In the genomic region with DNA sequence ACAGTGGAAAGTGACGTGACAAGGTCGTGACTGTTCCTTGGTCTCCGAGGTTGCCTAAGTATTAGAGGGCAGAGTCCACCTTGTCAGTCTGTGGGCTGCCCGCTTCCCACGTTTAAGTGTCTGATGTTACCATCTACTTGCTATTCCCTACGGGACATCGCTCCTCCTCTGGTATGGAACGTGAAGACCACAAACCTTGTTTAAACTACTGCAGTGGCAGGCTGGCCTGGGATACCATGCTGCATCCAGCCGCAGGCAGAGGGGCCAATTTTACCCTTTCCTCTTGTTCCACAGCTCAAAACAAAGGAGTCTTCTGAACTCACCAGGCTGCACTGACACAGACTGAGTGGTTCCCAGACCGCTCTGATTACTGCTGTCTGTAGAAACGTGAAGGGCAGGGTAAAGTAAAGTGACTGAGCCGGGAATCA, we compare ENCODE assay signal across 20 cellular contexts.
DNase-seq lines count a peak whose midpoint lies in the region; ATAC-seq, FAIRE-seq and TF ChIP-seq lines count a peak whose summit lies in the region.
"Had no signal": no experiment of that assay in that cellular context is flagged by ENCODE, and none has a peak within 500 bp of the region (broad histone marks: within the 10 kb centered on the region; RNA-seq: fewer than 3 reads in every experiment).

No MANE protein-coding gene starts in this region.

- BruUV-seq in HepG2 (replicated peaks; lab: Mats Ljungman, UMichigan), result no TSS peak

- no peak overlapping the region for H3K4me3 Mint-ChIP-seq in progenitor cell of endocrine pancreas (ENCODE audit: low read depth)
- H3K4me3 Mint-ChIP-seq: CD14-positive monocyte; stimulated activated memory B cell treated with anti-CD40 and anti-IgM and Interleukin-4, amounts not matched to agents 10 μg/mL and 1 μg/mL and 100 μg/mL, for 72 hours had no signal

- H3K9me3 ChIP-seq in body of pancreas (no peaks in the 10 kb centered on the region), HepG2 (ENCODE audit: low read length) (no peaks in the 10 kb centered on the region)
- H3K9me3 ChIP-seq: adrenal gland had no signal

- 52 to 57% methylated on average over 12 of the region's 12 CpGs for WGBS in body of pancreas, 2 donors
- 85% methylated on average over 12 of the region's 12 CpGs for WGBS in HepG2 (ENCODE audit: low lambda C conversion rate)

- peaks cover 16% of the 10 kb centered on the region for H3K4me1 Mint-ChIP-seq in progenitor cell of endocrine pancreas (ENCODE audit: low read depth)
- H3K4me1 Mint-ChIP-seq: CD14-positive monocyte; stimulated activated memory B cell treated with anti-CD40 and anti-IgM and Interleukin-4, amounts not matched to agents 10 μg/mL and 1 μg/mL and 100 μg/mL, for 72 hours had no signal

- POLR2A ChIA-PET in HEK293T (lab: Yijun Ruan, JAX) (interaction anchor here (0.9 kb wide), 1 partner anchor 10 kb away, joined by 3 read pairs; no protein-coding TSS in a partner anchor), HepG2 (lab: Yijun Ruan, JAX) (no interaction called here)

- H3K27me3 ChIP-seq in body of pancreas, result no peaks in the 10 kb centered on the region
- H3K27me3 ChIP-seq in HepG2 (ENCODE audit: control insufficient read depth in 1 of 2, insufficient read depth in 2 of 2, low read length in 2 of 2), result no peaks in the 10 kb centered on the region
- H3K27me3 ChIP-seq: adrenal gland had no signal

- no peak for TF ChIP-seq RAD21 in HepG2 (CRISPR knock-in tag; IDR thresholded peaks at IDR 0.05)

- FAIRE-seq in HepG2 (lab: Jason Lieb, UNC), result no peak

- no peak overlapping the region for H3K4me3 ChIP-seq in body of pancreas
- no peak overlapping the region for H3K4me3 ChIP-seq in HepG2 (replicated peaks in 1 of 3; ENCODE audit: insufficient read depth in 1 of 3, low read depth in 2 of 3, low read length in 3 of 3)
- H3K4me3 ChIP-seq: adrenal gland had no signal

- H3K27ac ChIP-seq in body of pancreas (peak overlapping the region in 2 of 4 donors; percentile 29 to 40), HepG2 (ENCODE audit: extremely low read length, insufficient read depth, low read length) (no peak overlapping the region)
- H3K27ac ChIP-seq: adrenal gland had no signal

- no peaks in the 10 kb centered on the region for H3K27me3 Mint-ChIP-seq in progenitor cell of endocrine pancreas
- H3K27me3 Mint-ChIP-seq: stimulated activated memory B cell treated with anti-CD40 and anti-IgM and Interleukin-4, amounts not matched to agents 10 μg/mL and 1 μg/mL and 100 μg/mL, for 72 hours had no signal

- no peaks in the 10 kb centered on the region for H3K9me3 Mint-ChIP-seq in progenitor cell of endocrine pancreas (ENCODE audit: low read depth)
- H3K9me3 Mint-ChIP-seq: stimulated activated memory B cell treated with anti-CD40 and anti-IgM and Interleukin-4, amounts not matched to agents 10 μg/mL and 1 μg/mL and 100 μg/mL, for 72 hours had no signal

- TF ChIP-seq POLR2A in body of pancreas (IDR thresholded peaks at IDR 0.05), result no peak
- TF ChIP-seq POLR2A in HepG2 (IDR thresholded peaks at IDR 0.05; ENCODE audit: insufficient read depth in 1 of 2, low read depth in 2 of 2, low read length in 2 of 2), result no peak

- TF ChIP-seq EP300 in HepG2 (IDR thresholded peaks at IDR 0.05; ENCODE audit: low read depth in 2 of 2, low read length in 2 of 2) (no peak), HepG2 (CRISPR knock-in tag; IDR thresholded peaks at IDR 0.05; ENCODE audit: borderline replicate concordance) (no peak)

- in situ Hi-C loops in HepG2 (cut with HindIII; ENCODE audit: extremely low pct_ligation_motif_present, low pct_unique_long_range_greater_than_20kb), result no loop called here

- TF ChIP-seq CTCF in body of pancreas (IDR thresholded peaks at IDR 0.05) (no peak), HepG2 (CRISPR knock-in tag; IDR thresholded peaks at IDR 0.05) (no peak), progenitor cell of endocrine pancreas (IDR thresholded peaks at IDR 0.05; ENCODE audit: unreplicated experiment) (no peak)

- peak overlapping the region; percentile 85 for H3K27ac Mint-ChIP-seq in progenitor cell of endocrine pancreas
- H3K27ac Mint-ChIP-seq: CD14-positive monocyte; stimulated activated memory B cell treated with anti-CD40 and anti-IgM and Interleukin-4, amounts not matched to agents 10 μg/mL and 1 μg/mL and 100 μg/mL, for 72 hours had no signal

- H3K36me3 ChIP-seq in body of pancreas (replicated peaks in 1 of 2; ENCODE audit: insufficient read depth in 1 of 2, low read depth in 2 of 2) (no peaks in the 10 kb centered on the region), HepG2 (replicated peaks in 1 of 2; ENCODE audit: control insufficient read depth in 1 of 2, insufficient read depth in 2 of 2, low read length in 2 of 2) (peaks cover 5 to 9% of the 10 kb centered on the region in 2 experiments; a peak in 3 of 5 replicates)
- H3K36me3 ChIP-seq: adrenal gland had no signal

- H4K20me1 ChIP-seq in HepG2 (ENCODE audit: insufficient read depth, low read length), result no peaks in the 10 kb centered on the region

- intact Hi-C loops in body of pancreas (cut with DNase I) (no loop called here), HepG2 (cut with micrococcal nuclease; ENCODE audit: unreplicated experiment) (no loop called here)

- DNase-seq in HEK293T (ENCODE audit: extremely low spot score), result no peak
- peak in 3 of 4 donors; percentile 19 to 52 (median 28) for DNase-seq in body of pancreas
- DNase-seq in HepG2 (ENCODE audit: low spot score), result no peak
- no peak for DNase-seq in progenitor cell of endocrine pancreas (ENCODE audit: low spot score, unreplicated experiment)
- DNase-seq in DMS53 treated with DMSO at 0.1 percent for 48 hours (lab: John Stamatoyannopoulos, UW; ENCODE audit: unreplicated experiment), result no peak
- no peak for DNase-seq in C1 segment of cervical spinal cord (lab: John Stamatoyannopoulos, UW)
- DNase-seq: ACHN; activated CD4-positive, alpha-beta T cell treated with anti-CD3 and anti-CD28 coated beads, Interleukin-2, amount 50 U/mL, for 1 hour; activated effector memory CD4-positive, alpha-beta T cell treated with Interleukin-2 at 50 U/mL for 16 hours; adrenal gland; NCI-H1105 treated with DMSO at 0.1 percent for 48 hours; NCI-H69; occipital lobe; stimulated activated CD4-positive, alpha-beta T cell treated with anti-CD3 and anti-CD28 coated beads, Interleukin-1b, Interleukin-23, amount 100 ng/mL, for 48 hours; T-helper 1 cell had no signal

- H3K4me2 ChIP-seq in HepG2 (ENCODE audit: low read depth, low read length), result no peak overlapping the region

- H3K36me3 Mint-ChIP-seq in progenitor cell of endocrine pancreas (ENCODE audit: insufficient read depth), result no peaks in the 10 kb centered on the region

- peak; percentile 64 for ATAC-seq in body of pancreas
- no peak for ATAC-seq in HepG2
- ATAC-seq in GM18502 (IDR thresholded peaks at IDR 0.05; ENCODE audit: poor library complexity, unreplicated experiment), result no peak
- no peak for ATAC-seq in HG03378 (IDR thresholded peaks at IDR 0.05; ENCODE audit: unreplicated experiment)
- ATAC-seq: Right ventricle myocardium inferior; stimulated activated memory B cell treated with anti-CD40 and anti-IgM and Interleukin-4, amounts not matched to agents 10 μg/mL and 1 μg/mL and 100 μg/mL, for 72 hours had no signal

- CTCF ChIA-PET in HEK293T (lab: Yijun Ruan, JAX) (no interaction called here), HepG2 (lab: Yijun Ruan, JAX; ENCODE audit: low intra/inter-chr PET ratio, low total read pairs) (no interaction called here)

- H3K4me1 ChIP-seq in body of pancreas (peaks cover 13% of the 10 kb centered on the region), HepG2 (ENCODE audit: insufficient read depth, low read length) (peaks cover 9% of the 10 kb centered on the region)
- H3K4me1 ChIP-seq: adrenal gland had no signal

- no peak overlapping the region for H3K9ac ChIP-seq in HepG2 (ENCODE audit: insufficient read depth, low read depth, low read length)

- H3K79me2 ChIP-seq in HepG2 (ENCODE audit: insufficient read depth, low read length), result no peaks in the 10 kb centered on the region

- no peak overlapping the region for H2AFZ ChIP-seq in HepG2 (ENCODE audit: low read length)

TF ChIP-seq in HEK293T, 16 proteins besides CTCF, POLR2A, EP300 and RAD21:
- TF ChIP-seq, protein P1, sequence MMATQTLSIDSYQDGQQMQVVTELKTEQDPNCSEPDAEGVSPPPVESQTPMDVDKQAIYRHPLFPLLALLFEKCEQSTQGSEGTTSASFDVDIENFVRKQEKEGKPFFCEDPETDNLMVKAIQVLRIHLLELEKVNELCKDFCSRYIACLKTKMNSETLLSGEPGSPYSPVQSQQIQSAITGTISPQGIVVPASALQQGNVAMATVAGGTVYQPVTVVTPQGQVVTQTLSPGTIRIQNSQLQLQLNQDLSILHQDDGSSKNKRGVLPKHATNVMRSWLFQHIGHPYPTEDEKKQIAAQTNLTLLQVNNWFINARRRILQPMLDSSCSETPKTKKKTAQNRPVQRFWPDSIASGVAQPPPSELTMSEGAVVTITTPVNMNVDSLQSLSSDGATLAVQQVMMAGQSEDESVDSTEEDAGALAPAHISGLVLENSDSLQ (IDR thresholded peaks at IDR 0.05), result 0 out of 2 replicates have a peak, but pooled peaks have one; percentile 1
- TF ChIP-seq FOXK2 (IDR thresholded peaks at IDR 0.05), result no peak
TF ChIP-seq in HEK293T: peak in this region for 1.

TF ChIP-seq in HepG2, 621 proteins besides CTCF, POLR2A, EP300 and RAD21:
- no peak for TF ChIP-seq SYNCRIP (IDR thresholded peaks at IDR 0.05; ENCODE audit: insufficient read depth, low read depth, low read length)
- no peak for TF ChIP-seq RBAK (CRISPR knock-in tag; IDR thresholded peaks at IDR 0.05)
- TF ChIP-seq, protein P2, sequence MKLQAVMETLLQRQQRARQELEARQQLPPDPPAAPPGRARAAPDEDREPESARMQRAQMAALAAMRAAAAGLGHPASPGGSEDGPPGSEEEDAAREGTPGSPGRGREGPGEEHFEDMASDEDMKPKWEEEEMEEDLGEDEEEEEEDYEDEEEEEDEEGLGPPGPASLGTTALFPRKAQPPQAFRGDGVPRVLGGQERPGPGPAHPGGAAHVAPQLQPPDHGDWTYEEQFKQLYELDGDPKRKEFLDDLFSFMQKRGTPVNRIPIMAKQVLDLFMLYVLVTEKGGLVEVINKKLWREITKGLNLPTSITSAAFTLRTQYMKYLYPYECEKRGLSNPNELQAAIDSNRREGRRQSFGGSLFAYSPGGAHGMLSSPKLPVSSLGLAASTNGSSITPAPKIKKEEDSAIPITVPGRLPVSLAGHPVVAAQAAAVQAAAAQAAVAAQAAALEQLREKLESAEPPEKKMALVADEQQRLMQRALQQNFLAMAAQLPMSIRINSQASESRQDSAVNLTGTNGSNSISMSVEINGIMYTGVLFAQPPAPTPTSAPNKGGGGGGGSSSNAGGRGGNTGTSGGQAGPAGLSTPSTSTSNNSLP (IDR thresholded peaks at IDR 0.05; ENCODE audit: low read depth, low read length), result no peak
- TF ChIP-seq RBM22 (optimal IDR thresholded peaks at IDR 0.05; ENCODE audit: low read length), result peak; percentile 79
- TF ChIP-seq ZSCAN22 (CRISPR knock-in tag; IDR thresholded peaks at IDR 0.05), result no peak
- no peak for TF ChIP-seq TARDBP (CRISPR knock-in tag; IDR thresholded peaks at IDR 0.05)
- TF ChIP-seq PHF8 (CRISPR knock-in tag; IDR thresholded peaks at IDR 0.05), result no peak
TF ChIP-seq in HepG2: peak in this region for 1.

Comparison
In these comparisons a context has a peak if more than half of its experiments do, and no peak if none do; other contexts are left out.
1. DNase-seq: peak in body of pancreas (3 of 4); none in HEK293T (single experiment), HepG2 (single experiment), progenitor cell of endocrine pancreas (single experiment), DMS53 treated with DMSO at 0.1 percent for 48 hours (single experiment) and C1 segment of cervical spinal cord (0 of 14).